17 cellular contexts compared by ENCODE assay signal in the genomic region with DNA sequence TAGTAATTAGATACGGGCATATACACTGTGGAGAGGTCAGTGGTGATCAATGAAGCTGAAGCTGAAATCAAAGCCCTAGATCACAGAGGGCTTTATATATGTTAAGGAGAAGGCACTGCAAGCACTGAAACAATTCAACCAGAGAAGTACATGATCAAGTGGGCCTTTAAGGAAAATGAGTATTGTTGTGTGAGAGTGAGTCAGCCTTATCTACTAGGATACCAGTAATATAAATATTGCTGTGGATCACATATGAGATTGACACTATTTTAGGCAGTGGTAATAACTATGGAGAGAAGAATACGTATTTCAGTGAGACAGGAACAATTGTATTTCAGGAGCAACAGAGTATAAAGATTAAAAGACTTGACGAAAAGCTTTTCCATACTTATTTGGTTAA.
DNase-seq lines count a peak whose midpoint lies in the region; ATAC-seq and TF ChIP-seq lines count a peak whose summit lies in the region.
"Had no signal": no experiment of that assay in that cellular context is flagged by ENCODE, and none has a peak within 500 bp of the region (broad histone marks: within the 10 kb centered on the region; RNA-seq: fewer than 3 reads in every experiment).

No MANE protein-coding gene starts in this region.

- no peak overlapping the region for H3K27ac Mint-ChIP-seq in T-cell
- H3K27ac Mint-ChIP-seq: CD4-positive, alpha-beta T cell had no signal

- TF ChIP-seq CTCF in SK-N-SH (IDR thresholded peaks at IDR 0.05) (no peak), brain microvascular endothelial cell (IDR thresholded peaks at IDR 0.05; ENCODE audit: low read depth, low read length, missing control alignments) (no peak), fibroblast of pulmonary artery (IDR thresholded peaks at IDR 0.05; ENCODE audit: low read length, missing control alignments) (no peak), vagina (IDR thresholded peaks at IDR 0.05) (no peak)

- no peak for TF ChIP-seq RAD21 in SK-N-SH (IDR thresholded peaks at IDR 0.05; ENCODE audit: low read length)

- H3F3A ChIP-seq in SK-N-SH (replicated peaks; ENCODE audit: insufficient read depth): no peaks in the 10 kb centered on the region

- no peak for TF ChIP-seq EP300 in SK-N-SH (IDR thresholded peaks at IDR 0.05; ENCODE audit: borderline replicate concordance in 1 of 2, low read depth in 1 of 2, low read length in 1 of 2)

- H3K9ac ChIP-seq in SK-N-SH: no peak overlapping the region

- in situ Hi-C loops in brain microvascular endothelial cell (cut with HindIII; ENCODE audit: low pct_ligation_motif_present, low sequenced_read_pairs): no loop called here

- H3K4me1 Mint-ChIP-seq in T-cell: no peaks in the 10 kb centered on the region

- intact Hi-C loops in vagina (cut with DNase I): no loop called here

- no peaks in the 10 kb centered on the region for H4K20me1 ChIP-seq in SK-N-SH (ENCODE audit: insufficient read depth)

- no peaks in the 10 kb centered on the region for H3K79me2 ChIP-seq in SK-N-SH (ENCODE audit: insufficient read depth)

- no peaks in the 10 kb centered on the region for H3K9me3 Mint-ChIP-seq in T-cell
- H3K9me3 Mint-ChIP-seq: CD4-positive, alpha-beta T cell had no signal

- H3K9me3 ChIP-seq in SK-N-SH (no peaks in the 10 kb centered on the region), vagina (no peaks in the 10 kb centered on the region)
- H3K9me3 ChIP-seq: BE2C, SJSA1 had no signal

- H3K4me1 ChIP-seq in SK-N-SH (ENCODE audit: control insufficient read depth in 1 of 2, insufficient read depth in 2 of 2, low read depth in 1 of 2, low read length in 1 of 2): peaks cover 0 to 16% of the 10 kb centered on the region in 2 experiments; a peak in 2 of 4 replicates
- no peaks in the 10 kb centered on the region for H3K4me1 ChIP-seq in vagina
- H3K4me1 ChIP-seq: BE2C had no signal

- no peak overlapping the region for H3K4me3 ChIP-seq in SK-N-SH (ENCODE audit: low read depth in 2 of 2, low read length in 1 of 2)
- no peak overlapping the region for H3K4me3 ChIP-seq in brain microvascular endothelial cell (ENCODE audit: low read depth, low read length)
- H3K4me3 ChIP-seq in fibroblast of pulmonary artery (replicated peaks; ENCODE audit: low read depth, low read length): no peak overlapping the region
- no peak overlapping the region for H3K4me3 ChIP-seq in vagina
- H3K4me3 ChIP-seq: GM12878, SJSA1 had no signal

- no peaks in the 10 kb centered on the region for H3K27me3 Mint-ChIP-seq in T-cell
- H3K27me3 Mint-ChIP-seq: CD4-positive, alpha-beta T cell had no signal

- no peaks in the 10 kb centered on the region for H3K27me3 ChIP-seq in SK-N-SH (ENCODE audit: insufficient read depth)
- no peaks in the 10 kb centered on the region for H3K27me3 ChIP-seq in brain microvascular endothelial cell (replicated peaks)
- no peaks in the 10 kb centered on the region for H3K27me3 ChIP-seq in vagina
- H3K27me3 ChIP-seq: BE2C, SJSA1 had no signal

- CTCF ChIA-PET in SK-N-SH (lab: Yijun Ruan, JAX) (no interaction called here), T-cell (lab: Charles Lee) (no interaction called here)

- POLR2A ChIA-PET in SK-N-SH (lab: Yijun Ruan, JAX) (no interaction called here), T-cell (lab: Charles Lee) (no interaction called here)

- no peak overlapping the region for H3K4me2 ChIP-seq in SK-N-SH

- H3K9me2 ChIP-seq in SK-N-SH: no peaks in the 10 kb centered on the region

- 45% methylated on average over 3 of the region's 3 CpGs for WGBS in SK-N-SH (ENCODE audit: low lambda C conversion rate)

- ATAC-seq in SK-N-SH treated with all-trans-retinoic acid at 6 μM for 48 hours: no peak
- ATAC-seq in GM18519 (IDR thresholded peaks at IDR 0.05; ENCODE audit: low FRiP score, unreplicated experiment): no peak
- ATAC-seq in T-cell (replicated peaks in 1 of 4): no peak
- ATAC-seq: GM12878 had no signal

- H3K36me3 ChIP-seq in SK-N-SH (replicated peaks in 1 of 2; ENCODE audit: control insufficient read depth in 1 of 2, insufficient read depth in 2 of 2, low read length in 1 of 2) (no peaks in the 10 kb centered on the region), brain microvascular endothelial cell (replicated peaks) (no peaks in the 10 kb centered on the region), vagina (no peaks in the 10 kb centered on the region)
- H3K36me3 ChIP-seq: BE2C, SJSA1 had no signal

- no peaks in the 10 kb centered on the region for H3K36me3 Mint-ChIP-seq in T-cell

- 0 out of 2 replicates have a peak overlapping the region, but pooled peaks have one; percentile 16 for H2AFZ ChIP-seq in SK-N-SH (ENCODE audit: low read depth)

- H3K4me3 Mint-ChIP-seq in T-cell: no peak overlapping the region
- H3K4me3 Mint-ChIP-seq: CD4-positive, alpha-beta T cell had no signal

- H3K27ac ChIP-seq in SK-N-SH (ENCODE audit: low read depth in 2 of 2, low read length in 1 of 2) (no peak overlapping the region), brain microvascular endothelial cell (no peak overlapping the region), vagina (no peak overlapping the region)
- H3K27ac ChIP-seq: SJSA1 had no signal

- DNase-seq in SK-N-SH (no peak), brain microvascular endothelial cell (peak; percentile 48), fibroblast of pulmonary artery (ENCODE audit: low read depth) (peak; percentile 62), stromal cell of bone marrow (ENCODE audit: low read depth) (peak; percentile 6), vagina (ENCODE audit: extremely low spot score in 2 of 2) (no peak), T-cell (no peak)
- DNase-seq: 8988T; BE2C; CD4-positive, alpha-beta T cell; Karpas-422; NCI-H1417; NCI-H187 treated with DMSO at 0.1 percent for 48 hours; NCI-H446 treated with DMSO at 0.1 percent for 48 hours had no signal

- no peak for TF ChIP-seq POLR2A in vagina (IDR thresholded peaks at IDR 0.05)

TF ChIP-seq in SK-N-SH, 30 proteins besides CTCF, POLR2A, EP300 and RAD21:
- TF ChIP-seq YY1 (IDR thresholded peaks at IDR 0.05; ENCODE audit: low read depth): no peak
- TF ChIP-seq EZH2phosphoT487 (IDR thresholded peaks at IDR 0.05; ENCODE audit: borderline replicate concordance, low read depth): no peak
- no peak for TF ChIP-seq NRF1 (IDR thresholded peaks at IDR 0.05; ENCODE audit: low read depth, low read length)
- no peak for TF ChIP-seq SIN3A (IDR thresholded peaks at IDR 0.05; ENCODE audit: borderline replicate concordance, low read depth, low read length)
- TF ChIP-seq RXRA (IDR thresholded peaks at IDR 0.05; ENCODE audit: borderline replicate concordance, low read depth): no peak
- no peak for TF ChIP-seq FOXM1 (IDR thresholded peaks at IDR 0.05; ENCODE audit: low read depth)
- TF ChIP-seq JUND (IDR thresholded peaks at IDR 0.05): no peak
- no peak for TF ChIP-seq FOSL2 (IDR thresholded peaks at IDR 0.05; ENCODE audit: borderline replicate concordance, low read depth)
- TF ChIP-seq MEF2A (IDR thresholded peaks at IDR 0.05; ENCODE audit: borderline replicate concordance, low read depth): no peak
- TF ChIP-seq, protein P1, sequence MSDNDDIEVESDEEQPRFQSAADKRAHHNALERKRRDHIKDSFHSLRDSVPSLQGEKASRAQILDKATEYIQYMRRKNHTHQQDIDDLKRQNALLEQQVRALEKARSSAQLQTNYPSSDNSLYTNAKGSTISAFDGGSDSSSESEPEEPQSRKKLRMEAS (IDR thresholded peaks at IDR 0.05; ENCODE audit: low read depth): no peak
- TF ChIP-seq SMC3 (IDR thresholded peaks at IDR 0.05; ENCODE audit: low read depth, low read length): no peak
- no peak for TF ChIP-seq CHD2 (IDR thresholded peaks at IDR 0.05; ENCODE audit: low read length, partially characterized antibody)

TF ChIP-seq in SK-N-SH treated with all-trans-retinoic acid at 6 μM for 48 hours, 23 proteins besides CTCF, POLR2A, EP300 and RAD21:
- TF ChIP-seq ARNTL (CRISPR knock-in tag; IDR thresholded peaks at IDR 0.05; ENCODE audit: borderline replicate concordance, low read depth) (no peak), ZNF8 (CRISPR knock-in tag; IDR thresholded peaks at IDR 0.05) (no peak)
- TF ChIP-seq, protein P2, sequence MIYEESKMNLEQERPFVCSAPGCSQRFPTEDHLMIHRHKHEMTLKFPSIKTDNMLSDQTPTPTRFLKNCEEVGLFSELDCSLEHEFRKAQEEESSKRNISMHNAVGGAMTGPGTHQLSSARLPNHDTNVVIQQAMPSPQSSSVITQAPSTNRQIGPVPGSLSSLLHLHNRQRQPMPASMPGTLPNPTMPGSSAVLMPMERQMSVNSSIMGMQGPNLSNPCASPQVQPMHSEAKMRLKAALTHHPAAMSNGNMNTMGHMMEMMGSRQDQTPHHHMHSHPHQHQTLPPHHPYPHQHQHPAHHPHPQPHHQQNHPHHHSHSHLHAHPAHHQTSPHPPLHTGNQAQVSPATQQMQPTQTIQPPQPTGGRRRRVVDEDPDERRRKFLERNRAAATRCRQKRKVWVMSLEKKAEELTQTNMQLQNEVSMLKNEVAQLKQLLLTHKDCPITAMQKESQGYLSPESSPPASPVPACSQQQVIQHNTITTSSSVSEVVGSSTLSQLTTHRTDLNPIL (CRISPR knock-in tag; IDR thresholded peaks at IDR 0.05; ENCODE audit: low read depth): no peak

Comparison
In these comparisons a context has a peak if more than half of its experiments do, and no peak if none do; other contexts are left out.
1. DNase-seq: peak in brain microvascular endothelial cell (single experiment), fibroblast of pulmonary artery (single experiment) and stromal cell of bone marrow (single experiment); none in SK-N-SH (single experiment), vagina (0 of 2) and T-cell (0 of 34).